ENCODE assay signal across 3 cellular contexts in the genomic region with DNA sequence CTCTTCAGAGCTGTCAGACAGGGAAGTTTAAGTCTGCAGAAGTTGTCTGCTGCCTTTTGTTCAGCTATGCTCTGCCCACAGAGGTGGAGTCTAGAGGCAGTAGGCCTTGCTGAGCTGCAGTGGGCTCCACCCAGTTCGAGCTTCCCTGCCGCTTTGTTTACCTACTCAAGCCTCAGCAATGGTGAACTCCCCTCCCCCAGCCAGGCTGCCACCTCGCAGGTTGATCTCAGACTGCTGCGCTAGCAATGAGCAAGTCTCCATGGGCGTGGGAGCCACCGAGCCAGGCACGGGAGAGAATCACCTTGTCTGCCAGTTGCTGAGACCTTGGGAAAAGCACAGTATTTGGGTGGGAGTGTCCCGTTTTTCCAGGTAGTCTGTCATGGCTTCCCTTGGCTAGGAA. TPM values are rescaled to one million over a fixed set of nuclear protein-coding genes. Genes with fewer than 3 reads are reported as not detected.
"Had no signal": no experiment of that assay in that cellular context is flagged by ENCODE, and none has a peak within 500 bp of the region (broad histone marks: within the 10 kb centered on the region; RNA-seq: fewer than 3 reads in every experiment).

No MANE protein-coding gene starts in this region.

RNA-seq across cellular contexts. Expression of a gene that starts 56.1 kb away (rescaled TPM):
- total RNA-seq: posterior vena cava, skeletal muscle tissue, tibial nerve had no signal
